ENCODE assay signal across 23 cellular contexts in the genomic region with DNA sequence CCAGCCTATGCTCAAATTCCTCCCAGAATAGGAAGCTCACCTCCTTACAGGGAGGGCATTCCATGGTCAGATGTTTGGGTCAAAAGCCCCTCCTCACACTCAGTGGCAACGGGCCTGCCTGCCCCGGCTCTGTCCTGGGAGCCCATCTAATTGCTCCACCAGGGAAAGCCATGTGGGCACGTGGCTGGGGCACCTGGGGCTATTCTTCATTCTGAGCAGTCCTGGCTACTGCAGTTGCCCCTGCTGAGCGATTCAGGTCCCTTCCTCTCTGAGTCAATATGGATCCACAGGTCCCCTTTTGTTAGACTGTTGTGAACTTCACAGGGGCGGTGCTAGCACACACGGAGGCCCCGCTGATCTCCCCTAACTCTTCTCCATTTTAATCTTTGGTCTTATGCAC.
"Had no signal": no experiment of that assay in that cellular context is flagged by ENCODE, and none has a peak within 500 bp of the region (broad histone marks: within the 10 kb centered on the region; RNA-seq: fewer than 3 reads in every experiment).

No MANE protein-coding gene starts in this region.

- H3K4me3 ChIP-seq: breast epithelium, PC-9, SK-N-MC had no signal

- H3K27ac Mint-ChIP-seq: activated CD4-positive, alpha-beta T cell treated with anti-CD3 and anti-CD28 coated beads for 36 hours; activated CD8-positive, alpha-beta T cell treated with anti-CD3 and anti-CD28 coated beads for 36 hours; activated naive CD4-positive, alpha-beta T cell treated with anti-CD3 and anti-CD28 coated beads, Interleukin-2, amount 10 ng/mL, durations not matched to agents 7 days and 5 days; activated naive CD8-positive, alpha-beta T cell treated with anti-CD3 and anti-CD28 coated beads for 36 hours; activated T-cell treated with anti-CD3 and anti-CD28 coated beads, Interleukin-2, amount 50 U/mL, for 72 hours; activated T-helper 2 cell treated with anti-CD3 and anti-CD28 coated beads, Interferon-gamma antibody, Interleukin-2, Interleukin-4, amounts not matched to agents 10 μg/mL and 5 μg/mL and 100 μg/mL, durations not matched to agents 14 hours and 24 hours and 36 hours; IgD-negative memory B cell; T-cell had no signal

- DNase-seq: activated CD4-positive, alpha-beta T cell treated with anti-CD3 and anti-CD28 coated beads for 36 hours; activated CD8-positive, alpha-beta memory T cell treated with anti-CD3 and anti-CD28 coated beads, Interleukin-2, amount 50 U/mL, for 4 hours; activated CD8-positive, alpha-beta T cell treated with anti-CD3 and anti-CD28 coated beads for 36 hours; activated gamma-delta T cell treated with Interleukin-2 at 50 U/mL for 16 hours; activated naive CD4-positive, alpha-beta T cell treated with anti-CD3 and anti-CD28 coated beads, Interleukin-2, amount 10 ng/mL, durations not matched to agents 7 days and 5 days; activated naive CD8-positive, alpha-beta T cell treated with anti-CD3 and anti-CD28 coated beads for 36 hours; activated T-cell treated with anti-CD3 and anti-CD28 coated beads, Interleukin-2, amount 50 U/mL, for 72 hours; caudate nucleus; KG1; NCI-H1048; NCI-H1694; NCI-H2029; NCI-H226; NCI-H510A treated with DMSO at 0.1 percent for 48 hours; PC-9; SIG-M5; T-cell; T-helper 2 cell; T1000 had no signal

- H3K9me3 Mint-ChIP-seq: activated CD8-positive, alpha-beta T cell treated with anti-CD3 and anti-CD28 coated beads for 36 hours; activated naive CD4-positive, alpha-beta T cell treated with anti-CD3 and anti-CD28 coated beads, Interleukin-2, amount 10 ng/mL, durations not matched to agents 7 days and 5 days; activated naive CD8-positive, alpha-beta T cell treated with anti-CD3 and anti-CD28 coated beads for 36 hours; activated T-cell treated with anti-CD3 and anti-CD28 coated beads, Interleukin-2, amount 50 U/mL, for 72 hours; activated T-helper 2 cell treated with anti-CD3 and anti-CD28 coated beads, Interferon-gamma antibody, Interleukin-2, Interleukin-4, amounts not matched to agents 10 μg/mL and 5 μg/mL and 100 μg/mL, durations not matched to agents 14 hours and 24 hours and 36 hours; IgD-negative memory B cell; T-cell had no signal

- H3K36me3 Mint-ChIP-seq: activated naive CD4-positive, alpha-beta T cell treated with anti-CD3 and anti-CD28 coated beads, Interleukin-2, amount 10 ng/mL, durations not matched to agents 7 days and 5 days; activated naive CD8-positive, alpha-beta T cell treated with anti-CD3 and anti-CD28 coated beads for 36 hours; IgD-negative memory B cell; T-cell had no signal

- H3K9me3 ChIP-seq: breast epithelium had no signal

- ATAC-seq: activated CD4-positive, alpha-beta T cell treated with anti-CD3 and anti-CD28 coated beads for 36 hours; activated CD8-positive, alpha-beta T cell treated with anti-CD3 and anti-CD28 coated beads for 36 hours; activated T-cell treated with anti-CD3 and anti-CD28 coated beads, Interleukin-2, amount 50 U/mL, for 72 hours; T-cell had no signal

- H3K4me1 ChIP-seq: breast epithelium had no signal

- H3K27ac ChIP-seq: breast epithelium, PC-9, SK-N-MC had no signal

- H3K36me3 ChIP-seq: breast epithelium had no signal

- H3K4me3 Mint-ChIP-seq: activated CD4-positive, alpha-beta T cell treated with anti-CD3 and anti-CD28 coated beads for 36 hours; activated CD8-positive, alpha-beta T cell treated with anti-CD3 and anti-CD28 coated beads for 36 hours; activated naive CD4-positive, alpha-beta T cell treated with anti-CD3 and anti-CD28 coated beads, Interleukin-2, amount 10 ng/mL, durations not matched to agents 7 days and 5 days; activated naive CD8-positive, alpha-beta T cell treated with anti-CD3 and anti-CD28 coated beads for 36 hours; activated T-cell treated with anti-CD3 and anti-CD28 coated beads, Interleukin-2, amount 50 U/mL, for 72 hours; IgD-negative memory B cell; T-cell had no signal

- H3K27me3 ChIP-seq: breast epithelium had no signal

- H2AFZ ChIP-seq: PC-9 had no signal

- H3K27me3 Mint-ChIP-seq: activated naive CD8-positive, alpha-beta T cell treated with anti-CD3 and anti-CD28 coated beads for 36 hours had no signal

- H3K4me2 ChIP-seq: PC-9 had no signal
